8 cellular contexts compared by ENCODE assay signal in the genomic region with DNA sequence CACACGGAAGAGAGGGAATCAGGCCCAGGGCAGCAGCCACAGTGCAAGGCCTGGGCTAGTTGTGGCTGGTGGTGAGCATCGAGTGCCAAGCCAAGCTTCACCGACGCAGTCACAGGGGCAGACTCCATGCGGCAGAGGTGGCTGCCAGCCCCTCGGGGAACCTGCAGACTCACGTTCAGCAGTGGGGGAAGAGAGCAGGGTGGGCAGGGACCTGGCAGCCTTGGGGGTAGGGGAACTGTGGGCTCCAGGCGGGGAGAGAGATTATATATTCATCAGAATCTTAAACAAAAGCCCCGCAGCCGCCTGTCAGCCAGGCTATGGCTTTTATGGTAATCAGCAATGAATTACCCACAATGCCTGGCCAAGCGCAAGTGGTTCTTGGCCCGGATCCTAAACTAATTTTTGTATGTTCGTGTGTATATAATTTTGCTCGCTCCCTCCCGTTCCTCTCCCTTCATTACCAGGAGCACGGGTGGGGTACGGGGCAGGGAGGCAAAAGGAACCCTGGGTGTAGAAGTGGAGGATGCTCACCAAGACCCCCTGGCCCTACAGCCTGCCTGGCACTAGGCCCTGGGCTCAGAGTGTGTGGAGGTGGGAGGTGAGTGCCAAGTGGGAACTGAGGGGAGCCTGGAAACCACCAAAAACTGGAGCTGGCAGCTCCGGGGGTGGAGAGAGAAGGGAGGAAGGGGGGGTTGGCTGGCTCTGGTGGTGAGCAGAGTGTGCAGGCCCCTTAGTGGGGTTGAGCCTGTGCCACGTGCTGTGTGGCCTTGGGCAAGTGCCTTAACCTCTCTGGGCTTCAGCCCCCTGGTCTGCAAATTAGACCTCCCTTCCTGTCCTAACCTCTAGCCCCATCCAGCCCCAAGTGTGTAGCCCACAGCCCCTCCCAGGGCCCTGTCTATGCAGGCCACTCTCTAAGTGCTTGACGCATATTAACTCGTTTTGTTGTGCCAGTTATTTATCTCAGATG. TPM values are rescaled to one million over a fixed set of nuclear protein-coding genes. Genes with fewer than 3 reads are reported as not detected.
DNase-seq lines count a peak whose midpoint lies in the region; ATAC-seq, FAIRE-seq and TF ChIP-seq lines count a peak whose summit lies in the region.

No MANE protein-coding gene starts in this region.

- H3K4me1 ChIP-seq in K562 (replicated peaks in 1 of 2; ENCODE audit: control insufficient read depth in 2 of 2, insufficient read depth in 2 of 2, low read length in 2 of 2) (peaks cover 3 to 9% of the 10 kb centered on the region in 2 experiments; a peak in 3 of 5 replicates), thymus (ENCODE audit: control insufficient read depth, insufficient read depth, low read length) (no peaks in the 10 kb centered on the region)

- H3K4me3 ChIP-seq in K562 (no peak overlapping the region), thymus (ENCODE audit: low read length) (no peak overlapping the region)

- peak; percentile 68 for DNase-seq in NCI-H1436 treated with DMSO at 0.1 percent for 48 hours (lab: John Stamatoyannopoulos, UW)
- DNase-seq in K562 (ENCODE audit: extremely low read depth in 1 of 4, low spot score in 3 of 4): peak; percentile 47 to 64 (median 56)
- DNase-seq in left colon: peak; percentile 44 to 77
- no peak for DNase-seq in activated CD8-positive, alpha-beta memory T cell treated with anti-CD3 and anti-CD28 coated beads, Interleukin-2, amount 50 U/mL, for 4 hours
- no peak for DNase-seq in activated T-cell treated with anti-CD3 and anti-CD28 coated beads, Interleukin-2, amount 50 U/mL, for 1 hour
- no peak for DNase-seq in 8988T

- no peaks in the 10 kb centered on the region for H3K79me2 ChIP-seq in K562 (ENCODE audit: control insufficient read depth, insufficient read depth, low read length)

- TSS peak; percentile 100 for BruUV-seq in K562 (replicated peaks; lab: Mats Ljungman, UMichigan)

- TF ChIP-seq CTCF in K562 (IDR thresholded peaks at IDR 0.05 in 2 of 3, conservative IDR thresholded peaks at IDR 0.05 in 1 of 3; ENCODE audit: insufficient read depth in 2 of 3, low read depth in 1 of 3, low read length in 3 of 3): no peak

- FAIRE-seq in K562 (lab: Jason Lieb, UNC): peak; percentile 42

- H4K20me1 ChIP-seq in K562 (replicated peaks; ENCODE audit: control insufficient read depth, insufficient read depth, low read length): peaks cover 8% of the 10 kb centered on the region

- TF ChIP-seq RAD21 in K562 (CRISPR knock-in tag; conservative IDR thresholded peaks at IDR 0.05 in 1 of 2, IDR thresholded peaks at IDR 0.05 in 1 of 2): no peak

- peak overlapping the region; percentile 66 for H2AFZ ChIP-seq in K562 (ENCODE audit: low read depth, low read length)

- in situ Hi-C loops in K562 (cut with MboI): no loop called here

- POLR2A ChIA-PET in K562 (lab: Yijun Ruan, JAX): interaction anchor here (0.6 to 1.5 kb wide), 8 partner anchors 10 to 767 kb away, joined by 3 to 11 read pairs (median 3); no protein-coding TSS in a partner anchor

- H3K27ac ChIP-seq in K562 (ENCODE audit: extremely low read depth, low read depth, low read length) (peak overlapping the region; percentile 69; the same call in 2 of the 3 replicates), thymus (ENCODE audit: low read depth) (peak overlapping the region; percentile 73)

- H3K9me3 ChIP-seq in K562 (replicated peaks; ENCODE audit: control insufficient read depth, insufficient read depth, low read depth, low read length) (no peaks in the 10 kb centered on the region), thymus (ENCODE audit: control insufficient read depth) (no peaks in the 10 kb centered on the region)

- intact Hi-C loops in K562 (cut with micrococcal nuclease) (no loop called here), left colon (cut with DNase I, micrococcal nuclease) (no loop called here)

- no peaks in the 10 kb centered on the region for H3K9me1 ChIP-seq in K562 (ENCODE audit: control insufficient read depth, insufficient read depth, low read length)

- 25% methylated on average over 20 of the region's 21 CpGs for WGBS in K562 (ENCODE audit: insufficient coverage, low coverage, missing lambda C conversion rate)
- WGBS in thymus: 88% methylated on average over 21 of the region's 21 CpGs

- H3K27me3 ChIP-seq in K562 (ENCODE audit: control insufficient read depth in 2 of 2, insufficient read depth in 2 of 2, low read length in 2 of 2): no peaks in the 10 kb centered on the region; a peak in 1 of 5 replicates
- no peaks in the 10 kb centered on the region for H3K27me3 ChIP-seq in thymus (ENCODE audit: control insufficient read depth, insufficient read depth)

- TF ChIP-seq EP300 in K562 (IDR thresholded peaks at IDR 0.05; ENCODE audit: low read length): no peak

- ATAC-seq in K562 (peak; percentile 89), left colon (peak; percentile 48)
- ATAC-seq in activated CD4-positive, CD25-positive, alpha-beta regulatory T cell treated with anti-CD3 and anti-CD28 coated beads, Interleukin-2, amount 50 U/mL, for 24 hours: no peak

- H3K36me3 ChIP-seq in K562 (ENCODE audit: control insufficient read depth, insufficient read depth, low read length) (no peaks in the 10 kb centered on the region), thymus (ENCODE audit: control insufficient read depth, insufficient read depth) (no peaks in the 10 kb centered on the region)

- CTCF ChIA-PET in K562 (lab: Yijun Ruan, JAX; ENCODE audit: low intra/inter-chr PET ratio): no interaction called here

- H3K9ac ChIP-seq in K562 (ENCODE audit: insufficient read depth in 1 of 2, low read depth in 2 of 2, low read length in 2 of 2): peak overlapping the region; percentile 28 to 54; a peak in 3 of 4 replicates

- no peak overlapping the region; the same call in 1 of the 2 replicates for H3K4me2 ChIP-seq in K562 (ENCODE audit: insufficient read depth, low read length)

- peak; percentile 97 for TF ChIP-seq POLR2A in K562 (conservative IDR thresholded peaks at IDR 0.05)

TF ChIP-seq in K562, 482 proteins besides CTCF, POLR2A, EP300 and RAD21 (continues in another document):
- TF ChIP-seq MCM7 (IDR thresholded peaks at IDR 0.05) (no peak), ZNF551 (CRISPR knock-in tag; IDR thresholded peaks at IDR 0.05) (peak; percentile 74; the same call in 1 of the 2 replicates), ZNF232 (CRISPR knock-in tag; IDR thresholded peaks at IDR 0.05) (no peak), ZNF431 (CRISPR knock-in tag; IDR thresholded peaks at IDR 0.05) (no peak; the same call in 1 of the 2 replicates), ZC3H8 (IDR thresholded peaks at IDR 0.05) (peak; percentile 96), GABPB2 (CRISPR knock-in tag; conservative IDR thresholded peaks at IDR 0.05) (peak; percentile 74; the same call in 1 of the 2 replicates), POLR2AphosphoS5 (IDR thresholded peaks at IDR 0.05; ENCODE audit: control insufficient read depth, insufficient read depth, low read depth, low read length) (peak; percentile 99), TEAD2 (tag; IDR thresholded peaks at IDR 0.05) (no peak), IFI16 (CRISPR knock-in tag; IDR thresholded peaks at IDR 0.05) (no peak), ZNF143 (CRISPR knock-in tag; IDR thresholded peaks at IDR 0.05) (peak; percentile 72), ZNF165 (CRISPR knock-in tag; IDR thresholded peaks at IDR 0.05; ENCODE audit: borderline replicate concordance) (no peak), ZNF644 (tag; IDR thresholded peaks at IDR 0.05; ENCODE audit: low read depth) (no peak), ATF7 (IDR thresholded peaks at IDR 0.05) (no peak), ZSCAN29 (IDR thresholded peaks at IDR 0.05) (peak; percentile 90), EGR1 (conservative IDR thresholded peaks at IDR 0.05) (peak; percentile 54)
- TF ChIP-seq, protein P1, sequence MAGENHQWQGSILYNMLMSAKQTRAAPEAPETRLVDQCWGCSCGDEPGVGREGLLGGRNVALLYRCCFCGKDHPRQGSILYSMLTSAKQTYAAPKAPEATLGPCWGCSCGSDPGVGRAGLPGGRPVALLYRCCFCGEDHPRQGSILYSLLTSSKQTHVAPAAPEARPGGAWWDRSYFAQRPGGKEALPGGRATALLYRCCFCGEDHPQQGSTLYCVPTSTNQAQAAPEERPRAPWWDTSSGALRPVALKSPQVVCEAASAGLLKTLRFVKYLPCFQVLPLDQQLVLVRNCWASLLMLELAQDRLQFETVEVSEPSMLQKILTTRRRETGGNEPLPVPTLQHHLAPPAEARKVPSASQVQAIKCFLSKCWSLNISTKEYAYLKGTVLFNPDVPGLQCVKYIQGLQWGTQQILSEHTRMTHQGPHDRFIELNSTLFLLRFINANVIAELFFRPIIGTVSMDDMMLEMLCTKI (IDR thresholded peaks at IDR 0.05; ENCODE audit: partially characterized antibody): no peak

RNA-seq across cellular contexts. Expression of a gene that starts 31.9 kb away (rescaled TPM):
- 79.8 and 180 TPM in 2 replicates for total RNA-seq in K562 (2011; cell fraction: chromatin; rRNA removed; ENCODE audit: low replicate concordance)
- 97.4 and 130 TPM in 2 replicates for total RNA-seq in K562 (2011; cell fraction: nucleolus; rRNA removed)
- 85.8 and 89.2 TPM in 2 replicates for total RNA-seq in K562 (2011; cell fraction: nucleoplasm; rRNA removed)
- 26.4 and 28.0 TPM in 2 replicates for total RNA-seq in K562 (2014; rRNA removed)
- total RNA-seq in K562 (2014; rRNA removed; fragmentation: Illumina TruSeq; extraction: Trizol): 6.1 and 6.7 TPM in 2 replicates
- 14.1 and 15.1 TPM in 2 replicates for total RNA-seq in K562 (2015; rRNA removed; fragmentation: Illumina TruSeq; extraction: Trizol)
- total RNA-seq in K562 (2021): 45.2 and 49.4 TPM in 2 replicates
- 14.9 and 17.4 TPM in 2 replicates for polyA plus RNA-seq in K562 (2011; rRNA removed)
- polyA plus RNA-seq in K562 (2011; cell fraction: cytosol; rRNA removed): 14.3 and 32.7 TPM in 2 replicates
- polyA plus RNA-seq in K562 (2011; cell fraction: nucleus; rRNA removed): 54.1 and 106 TPM in 2 replicates
- 23.1 and 29.5 TPM in 2 replicates for polyA plus RNA-seq in K562 (2012)
- polyA plus RNA-seq in K562 (2014; fragmentation: Illumina TruSeq; extraction: Trizol): 8.3 and 10.7 TPM in 2 replicates
- polyA plus RNA-seq in K562 (2014; fragmentation: Nextera tagmentation; extraction: Ambion mirVana): 1 to 10 TPM; 1.1 to 1.2 TPM
- polyA plus RNA-seq in K562 (2014; rRNA removed): 26.9 and 27.4 TPM in 2 replicates
- 11.5 and 28.9 TPM in 2 replicates for polyA minus RNA-seq in K562 (2011; rRNA and poly(A)+ RNA removed)
- polyA minus RNA-seq in K562 (2011; cell fraction: cytosol; rRNA and poly(A)+ RNA removed): 41.9 and 44.2 TPM in 2 replicates
- polyA minus RNA-seq in K562 (2011; cell fraction: nucleus; rRNA and poly(A)+ RNA removed): 27.2 and 33.5 TPM in 2 replicates
- 10 to 100 TPM; 11.8 to 27.6 TPM for total RNA-seq in left colon
- polyA plus RNA-seq in thymus: 4.7 TPM

Comparison
In these comparisons a context has a peak if more than half of its experiments do, and no peak if none do; other contexts are left out.
1. DNase-seq: peak in NCI-H1436 treated with DMSO at 0.1 percent for 48 hours (single experiment), K562 (4 of 4) and left colon (2 of 2); none in activated CD8-positive, alpha-beta memory T cell treated with anti-CD3 and anti-CD28 coated beads, Interleukin-2, amount 50 U/mL, for 4 hours (single experiment), activated T-cell treated with anti-CD3 and anti-CD28 coated beads, Interleukin-2, amount 50 U/mL, for 1 hour (single experiment) and 8988T (single experiment).
2. ATAC-seq: peak in K562 (single experiment) and left colon (single experiment); none in activated CD4-positive, CD25-positive, alpha-beta regulatory T cell treated with anti-CD3 and anti-CD28 coated beads, Interleukin-2, amount 50 U/mL, for 24 hours (0 of 2).